Comparison of ENCODE assay signal across 7 cellular contexts in genomic region chr4:176319704-176320339, GRCh38. TPM values are rescaled to one million over a fixed set of nuclear protein-coding genes. Genes with fewer than 3 reads are reported as not detected.
DNase-seq lines count a peak whose midpoint lies in the region; ATAC-seq, FAIRE-seq and TF ChIP-seq lines count a peak whose summit lies in the region.

SPCS3 (plus strand) TSS chr4:176319966; CDS start chr4:176320077, 111 bp downstream.

- ATAC-seq in HG02981 (IDR thresholded peaks at IDR 0.05; ENCODE audit: unreplicated experiment), result peak; percentile 87

- DNase-seq in GM18507 (ENCODE audit: extremely low spot score, insufficient read length, low read depth), result peak; percentile 84
- peak; percentile 55 for DNase-seq in NCI-H2029 treated with DMSO at 0.1 percent for 48 hours (lab: John Stamatoyannopoulos, UW)
- DNase-seq in T-helper 9 cell, result peak; percentile 94
- peak; percentile 80 for DNase-seq in astrocyte of the cerebellum (ENCODE audit: low read depth)
- DNase-seq in hepatic stellate cell (ENCODE audit: low spot score), result peak; percentile 91
- DNase-seq in renal cortical epithelial cell (ENCODE audit: low read depth), result peak; percentile 76

- in situ Hi-C loops in astrocyte of the cerebellum (cut with HindIII; ENCODE audit: low sequenced_read_pairs), result no loop called here

- peak within 1 kb of the TSS; percentile 56 for H3K4me3 ChIP-seq in astrocyte of the cerebellum (ENCODE audit: low read depth, low read length)

- peak; percentile 96 for FAIRE-seq in GM18507 (lab: Jason Lieb, UNC)

- TF ChIP-seq CTCF in astrocyte of the cerebellum (IDR thresholded peaks at IDR 0.05; ENCODE audit: low read depth, low read length, missing control alignments), result no peak

RNA-seq across cellular contexts. Expression of gene SPCS3, which starts in this region (rescaled TPM):
- total RNA-seq in renal cortical epithelial cell, result 107 and 170 TPM in 2 replicates

Comparison
In these comparisons a context has a peak if more than half of its experiments do, and no peak if none do; other contexts are left out.
1. Peak in every context shown above with its lines: DNase-seq, ATAC-seq and H3K4me3 ChIP-seq.